ENCODE assay signal across 8 cellular contexts in the genomic region with DNA sequence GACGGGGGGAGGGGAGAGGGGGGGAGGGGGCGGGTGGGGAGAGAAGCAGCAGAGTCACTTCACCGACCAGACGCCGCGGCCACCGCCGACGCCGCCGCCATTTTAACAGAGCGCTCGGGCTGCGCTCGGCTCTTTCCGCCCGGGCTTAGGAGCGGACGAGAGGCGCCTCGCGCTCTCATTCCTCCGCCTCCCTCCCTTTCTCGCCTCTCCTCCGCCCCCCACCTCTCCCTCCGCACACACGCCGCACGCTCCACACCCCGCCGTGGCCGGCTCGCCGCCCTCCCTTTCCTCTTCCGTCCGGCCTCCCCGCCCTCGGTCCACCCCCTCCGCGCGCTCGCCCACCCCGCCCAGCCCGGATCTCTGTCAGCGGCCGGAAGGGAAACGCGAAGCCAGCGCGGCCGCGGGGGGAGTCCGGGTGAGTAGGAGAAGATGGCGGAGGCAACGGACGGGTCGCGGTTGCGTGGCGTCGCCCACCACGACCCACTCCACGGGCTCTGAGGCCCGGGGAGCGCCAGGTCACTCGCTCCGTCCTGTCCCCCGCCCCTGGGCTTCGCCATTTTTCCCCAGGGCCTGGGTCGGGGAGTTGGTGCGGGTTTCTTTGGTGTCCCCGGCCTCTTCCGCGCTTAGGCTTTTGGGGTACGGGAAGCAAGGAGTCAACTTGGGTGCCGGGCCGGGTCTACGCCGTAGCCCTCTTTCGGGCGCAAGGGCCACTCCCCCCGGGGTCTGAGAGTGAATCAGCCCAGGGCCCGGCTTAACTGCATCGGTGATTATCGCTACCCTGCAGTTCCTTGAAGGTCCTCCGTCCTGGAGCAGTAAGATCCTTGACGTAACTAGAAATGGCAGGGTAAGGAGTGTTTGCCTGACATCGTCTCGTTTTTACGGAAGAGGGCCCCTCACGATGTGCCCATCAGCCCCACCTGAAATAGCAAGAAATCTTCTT. TPM values are rescaled to one million over a fixed set of nuclear protein-coding genes. Genes with fewer than 3 reads are reported as not detected.
DNase-seq lines count a peak whose midpoint lies in the region; ATAC-seq and TF ChIP-seq lines count a peak whose summit lies in the region.

A gene with protein sequence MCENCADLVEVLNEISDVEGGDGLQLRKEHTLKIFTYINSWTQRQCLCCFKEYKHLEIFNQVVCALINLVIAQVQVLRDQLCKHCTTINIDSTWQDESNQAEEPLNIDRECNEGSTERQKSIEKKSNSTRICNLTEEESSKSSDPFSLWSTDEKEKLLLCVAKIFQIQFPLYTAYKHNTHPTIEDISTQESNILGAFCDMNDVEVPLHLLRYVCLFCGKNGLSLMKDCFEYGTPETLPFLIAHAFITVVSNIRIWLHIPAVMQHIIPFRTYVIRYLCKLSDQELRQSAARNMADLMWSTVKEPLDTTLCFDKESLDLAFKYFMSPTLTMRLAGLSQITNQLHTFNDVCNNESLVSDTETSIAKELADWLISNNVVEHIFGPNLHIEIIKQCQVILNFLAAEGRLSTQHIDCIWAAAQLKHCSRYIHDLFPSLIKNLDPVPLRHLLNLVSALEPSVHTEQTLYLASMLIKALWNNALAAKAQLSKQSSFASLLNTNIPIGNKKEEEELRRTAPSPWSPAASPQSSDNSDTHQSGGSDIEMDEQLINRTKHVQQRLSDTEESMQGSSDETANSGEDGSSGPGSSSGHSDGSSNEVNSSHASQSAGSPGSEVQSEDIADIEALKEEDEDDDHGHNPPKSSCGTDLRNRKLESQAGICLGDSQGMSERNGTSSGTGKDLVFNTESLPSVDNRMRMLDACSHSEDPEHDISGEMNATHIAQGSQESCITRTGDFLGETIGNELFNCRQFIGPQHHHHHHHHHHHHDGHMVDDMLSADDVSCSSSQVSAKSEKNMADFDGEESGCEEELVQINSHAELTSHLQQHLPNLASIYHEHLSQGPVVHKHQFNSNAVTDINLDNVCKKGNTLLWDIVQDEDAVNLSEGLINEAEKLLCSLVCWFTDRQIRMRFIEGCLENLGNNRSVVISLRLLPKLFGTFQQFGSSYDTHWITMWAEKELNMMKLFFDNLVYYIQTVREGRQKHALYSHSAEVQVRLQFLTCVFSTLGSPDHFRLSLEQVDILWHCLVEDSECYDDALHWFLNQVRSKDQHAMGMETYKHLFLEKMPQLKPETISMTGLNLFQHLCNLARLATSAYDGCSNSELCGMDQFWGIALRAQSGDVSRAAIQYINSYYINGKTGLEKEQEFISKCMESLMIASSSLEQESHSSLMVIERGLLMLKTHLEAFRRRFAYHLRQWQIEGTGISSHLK (N-terminal part only) (minus strand): TSS at position 123 of the 940 bp plus-strand sequence. CDS start 395 bp downstream, outside the sequence.

- no peaks in the 10 kb centered on the region for H3K9me3 Mint-ChIP-seq in T-cell

- peak; percentile 23 to 96 for TF ChIP-seq EP300 in tibial nerve (IDR thresholded peaks at IDR 0.05)

- H3K4me3 Mint-ChIP-seq in T-cell = peak within 1 kb of the TSS; percentile 90 to 93 (median 92)

- H3K36me3 Mint-ChIP-seq in T-cell = no peaks in the 10 kb centered on the region

- no peaks in the 10 kb centered on the region for H3K9me3 ChIP-seq in trophoblast cell (ENCODE audit: insufficient read depth, low read depth, low read length)
- H3K9me3 ChIP-seq in tibial nerve = no peaks in the 10 kb centered on the region

- H3K4ac ChIP-seq in trophoblast cell (ENCODE audit: low read depth, low read length) = peak within 1 kb of the TSS; percentile 98

- H3K36me3 ChIP-seq in trophoblast cell (ENCODE audit: control insufficient read depth in 1 of 2, insufficient read depth in 2 of 2, low read length in 2 of 2) = peaks cover 3 to 7% of the 10 kb centered on the region in 2 experiments
- H3K36me3 ChIP-seq in tibial nerve = peaks cover 0 to 12% (median 2%) of the 10 kb centered on the region in 3 donors

- H2BK5ac ChIP-seq in trophoblast cell (ENCODE audit: low read depth, low read length, poor library complexity) = peak within 1 kb of the TSS; percentile 97

- peak; percentile 64 for ATAC-seq in HG02763 (IDR thresholded peaks at IDR 0.05; ENCODE audit: unreplicated experiment)
- ATAC-seq in T-cell (replicated peaks in 1 of 4) = peak; percentile 87 to 89 (median 88)

- peaks cover 15% of the 10 kb centered on the region for H3K79me1 ChIP-seq in trophoblast cell (ENCODE audit: low read length)

- peak within 1 kb of the TSS; percentile 95 to 96 for H3K27ac Mint-ChIP-seq in T-cell

- WGBS in adipose tissue, 3 donors = 1% methylated on average over 64 to 88 of the region's 91 CpGs
- WGBS in trophoblast cell (ENCODE audit: extremely low coverage, insufficient coverage, insufficient read length) = no CpG with 5 or more reads among the region's 91 CpGs
- 0 to 1% methylated on average over 84 to 88 of the region's 91 CpGs for WGBS in tibial nerve, 2 donors

- peak within 1 kb of the TSS; percentile 93 for H2BK120ac ChIP-seq in trophoblast cell (ENCODE audit: insufficient read depth, low read length, poor library complexity)

- H3K27ac ChIP-seq in adipose tissue (ENCODE audit: low read depth, low read length) (peak within 1 kb of the TSS; percentile 89), trophoblast cell (ENCODE audit: low read depth, low read length) (peak within 1 kb of the TSS; percentile 97), tibial nerve (peak within 1 kb of the TSS; percentile 99)

- H3K4me1 ChIP-seq in trophoblast cell (ENCODE audit: control insufficient read depth in 1 of 2, insufficient read depth in 2 of 2, low read length in 2 of 2) (peaks cover 5 to 10% of the 10 kb centered on the region in 2 experiments), tibial nerve (peaks cover 0 to 41% (median 3%) of the 10 kb centered on the region in 4 donors)

- peak within 1 kb of the TSS; percentile 97 for H3K18ac ChIP-seq in trophoblast cell (ENCODE audit: low read length)

- peak within 1 kb of the TSS; percentile 99 for H3K9ac ChIP-seq in trophoblast cell (ENCODE audit: low read length)

- CTCF ChIA-PET in T-cell (lab: Charles Lee) = interaction anchor here in 1 of 2 donors (1.4 kb wide), 1 partner anchor 44 kb away, joined by 5 read pairs; no protein-coding TSS in a partner anchor

- H3K4me3 ChIP-seq in GM12864 (ENCODE audit: low read depth, low read length) = peak within 1 kb of the TSS; percentile 82
- peak within 1 kb of the TSS; percentile 90 for H3K4me3 ChIP-seq in trophoblast cell (ENCODE audit: low read depth, low read length)
- H3K4me3 ChIP-seq in tibial nerve = peak within 1 kb of the TSS; percentile 86 to 98 (median 92)

- H4K91ac ChIP-seq in trophoblast cell (ENCODE audit: low read depth, low read length) = peak within 1 kb of the TSS; percentile 96

- no peaks in the 10 kb centered on the region for H3K27me3 ChIP-seq in trophoblast cell (ENCODE audit: insufficient read depth, low read length)
- no peaks in the 10 kb centered on the region for H3K27me3 ChIP-seq in tibial nerve

- peak within 1 kb of the TSS; percentile 97 for H4K8ac ChIP-seq in trophoblast cell (ENCODE audit: low read depth, low read length)

- intact Hi-C loops in cardiac septum (cut with DNase I) = loop anchor here (1.0 kb wide), 1 partner anchor 67 kb away; a partner anchor contains a TSS

- DNase-seq in GM12864 (ENCODE audit: low read depth) (peak; percentile 79), NCI-H1436 treated with DMSO at 0.1 percent for 48 hours (lab: John Stamatoyannopoulos, UW) (peak; percentile 40), T-cell (peak; percentile 83 to 96 (median 93)), cardiac septum (ENCODE audit: low spot score) (peak; percentile 98), trophoblast cell (peak; percentile 87 to 90), tibial nerve (ENCODE audit: low spot score in 2 of 2) (peak; percentile 88)

- peak within 1 kb of the TSS; percentile 38 for H2AK5ac ChIP-seq in trophoblast cell (ENCODE audit: low read length)

- peak within 1 kb of the TSS; percentile 95 for H2AFZ ChIP-seq in trophoblast cell (ENCODE audit: insufficient read depth, low read length, poor library complexity)

- peaks cover 30% of the 10 kb centered on the region for H3K79me2 ChIP-seq in trophoblast cell (ENCODE audit: control insufficient read depth, insufficient read depth, low read length, poor library complexity)

- H3K4me1 Mint-ChIP-seq in T-cell = peaks cover 35 to 38% (median 37%) of the 10 kb centered on the region in 3 donors

- H3K23ac ChIP-seq in trophoblast cell (ENCODE audit: low read length) = no peak within 1 kb of the TSS

- H2BK12ac ChIP-seq in trophoblast cell (ENCODE audit: low read length) = no peak within 1 kb of the TSS

- H3K4me2 ChIP-seq in trophoblast cell (ENCODE audit: low read length) = peak within 1 kb of the TSS; percentile 88

- peak within 1 kb of the TSS; percentile 98 for H4K12ac ChIP-seq in trophoblast cell (ENCODE audit: low read depth, low read length)

- no peaks in the 10 kb centered on the region for H3K27me3 Mint-ChIP-seq in T-cell

- POLR2A ChIA-PET in T-cell (lab: Charles Lee) = interaction anchor here (0.6 to 1.2 kb wide), 3 partner anchors 14 to 53 kb away, joined by 3 to 4 read pairs (median 3); no protein-coding TSS in a partner anchor

- peak within 1 kb of the TSS; percentile 94 for H3K14ac ChIP-seq in trophoblast cell (ENCODE audit: low read length)

- TF ChIP-seq POLR2A in tibial nerve (IDR thresholded peaks at IDR 0.05) = peak; percentile 69 to 95

- TF ChIP-seq CTCF in GM12864 (IDR thresholded peaks at IDR 0.05; ENCODE audit: low read depth, low read length, missing control alignments) (peak; percentile 10), tibial nerve (IDR thresholded peaks at IDR 0.05) (peak in 1 of 5 experiments; percentile 35)

RNA-seq across cellular contexts. Expression of the gene that starts here (rescaled TPM):
- total RNA-seq in T-cell (100 to 1,000 TPM; 118 to 193 (median 132) TPM), cardiac septum (73.2 TPM), tibial nerve (100 to 1,000 TPM; 114 to 211 (median 148) TPM)
- 10 to 100 TPM; 20.8 to 58.5 (median 32.9) TPM for polyA plus RNA-seq in adipose tissue
- polyA plus RNA-seq in trophoblast cell (2013) = 57.1 and 59.1 TPM in 2 replicates

Comparison
In these comparisons a context has a peak if more than half of its experiments do, and no peak if none do; other contexts are left out.
1. Peak in every context shown above with its lines: DNase-seq, ATAC-seq, H3K4me3 ChIP-seq and H3K27ac ChIP-seq.
2. DNase-seq: peak in every context shown above with its lines; median percentile 98 in cardiac septum; 93 in T-cell; 88 in trophoblast cell; 88 in tibial nerve; 79 in GM12864; 40 in NCI-H1436 treated with DMSO at 0.1 percent for 48 hours.